29 cellular contexts compared by ENCODE assay signal in genomic region chr9:102840356-102840755, GRCh38.
"Had no signal": no experiment of that assay in that cellular context is flagged by ENCODE, and none has a peak within 500 bp of the region (broad histone marks: within the 10 kb centered on the region; RNA-seq: fewer than 3 reads in every experiment).

No MANE protein-coding gene starts in this region.

- H3K4me3 ChIP-seq: adrenal gland, coronary artery, dorsolateral prefrontal cortex had no signal

- H3K36me3 ChIP-seq: adrenal gland, brain microvascular endothelial cell, WERI-Rb-1 had no signal

- DNase-seq: activated B cell treated with CpG ODN at 0.5 μM for 24 hours; activated CD4-positive, alpha-beta memory T cell treated with anti-CD3 and anti-CD28 coated beads for 36 hours; activated CD4-positive, alpha-beta T cell treated with anti-CD3 and anti-CD28 coated beads for 48 hours; activated CD8-positive, alpha-beta memory T cell treated with anti-CD3 and anti-CD28 coated beads, Interleukin-2, amount 10 ng/mL, durations not matched to agents 7 days and 5 days; activated CD8-positive, alpha-beta memory T cell treated with anti-CD3 and anti-CD28 coated beads, Interleukin-2, amount 50 U/mL, for 4 hours; activated CD8-positive, alpha-beta T cell treated with anti-CD3 and anti-CD28 coated beads, Interleukin-2, amount 10 ng/mL, durations not matched to agents 7 days and 5 days; activated effector memory CD4-positive, alpha-beta T cell treated with anti-CD3 and anti-CD28 coated beads, Interleukin-2, amount 50 U/mL, for 16 hours; activated naive CD4-positive, alpha-beta T cell treated with anti-CD3 and anti-CD28 coated beads for 36 hours; activated naive CD8-positive, alpha-beta T cell treated with anti-CD3 and anti-CD28 coated beads for 36 hours; activated naive CD8-positive, alpha-beta T cell treated with anti-CD3 and anti-CD28 coated beads, Interleukin-2, amount 50 U/mL, for 24 hours; activated T-cell treated with anti-CD3 and anti-CD28 coated beads, Interleukin-2, amount 50 U/mL, for 1 hour; activated T-cell treated with anti-CD3 and anti-CD28 coated beads, Interleukin-2, amount 50 U/mL, for 48 hours; adrenal gland; amygdala; aorta; brain microvascular endothelial cell; dorsolateral prefrontal cortex; effector memory CD4-positive, alpha-beta T cell; endodermal cell; foreskin fibroblast; head of caudate nucleus; T-helper 17 cell; T1000; WERI-Rb-1 had no signal

- FAIRE-seq: bronchial epithelial cell, frontal cortex had no signal

- ATAC-seq: activated CD4-positive, CD25-positive, alpha-beta regulatory T cell treated with anti-CD3 and anti-CD28 coated beads, Interleukin-2, amount 50 U/mL, for 24 hours; activated CD8-positive, alpha-beta memory T cell treated with anti-CD3 and anti-CD28 coated beads, Interleukin-2, amount 10 ng/mL, durations not matched to agents 7 days and 5 days; activated CD8-positive, alpha-beta T cell treated with anti-CD3 and anti-CD28 coated beads, Interleukin-2, amount 10 ng/mL, durations not matched to agents 7 days and 5 days; activated naive CD8-positive, alpha-beta T cell treated with anti-CD3 and anti-CD28 coated beads, Interleukin-2, amount 50 U/mL, for 24 hours; esophagus mucosa; T-helper 17 cell had no signal

- H3K9me3 ChIP-seq: adrenal gland had no signal

- H3K4me1 ChIP-seq: adrenal gland had no signal

- H3K27me3 ChIP-seq: adrenal gland, brain microvascular endothelial cell had no signal

- H3K27ac ChIP-seq: adrenal gland, brain microvascular endothelial cell, coronary artery, dorsolateral prefrontal cortex, WERI-Rb-1 had no signal
